Comparison of ENCODE assay signal across 23 cellular contexts in the genomic region with DNA sequence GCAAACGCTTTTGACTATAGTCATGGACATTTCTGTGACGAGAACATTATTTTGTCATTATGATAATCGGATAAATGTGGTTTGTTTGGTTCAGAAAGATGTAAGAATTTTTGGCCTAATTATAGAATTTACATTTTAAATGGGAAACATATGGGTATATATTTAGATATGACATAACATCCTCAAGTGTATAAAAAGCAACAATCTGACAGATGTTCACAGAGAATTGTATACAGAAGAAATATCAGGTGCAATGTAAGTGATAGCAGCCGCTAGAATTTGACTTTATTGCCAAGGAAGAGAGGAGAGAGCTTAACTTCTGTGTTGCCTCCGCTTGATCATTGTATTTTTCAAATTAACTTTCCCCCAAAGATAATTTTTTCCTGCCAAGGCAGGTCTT.
"Had no signal": no experiment of that assay in that cellular context is flagged by ENCODE, and none has a peak within 500 bp of the region (broad histone marks: within the 10 kb centered on the region; RNA-seq: fewer than 3 reads in every experiment).

No MANE protein-coding gene starts in this region.

- H3K4me3 Mint-ChIP-seq: activated CD8-positive, alpha-beta T cell treated with anti-CD3 and anti-CD28 coated beads, Interleukin-2, amount 10 ng/mL, durations not matched to agents 7 days and 5 days; effector memory CD8-positive, alpha-beta T cell; natural killer cell treated with Interleukin-12 subunit alpha and Interleukin-12 subunit beta and Interleukin-15 and Interleukin-18, amount 100 ng/mL, for 72 hours had no signal

- H3K27ac Mint-ChIP-seq: activated CD8-positive, alpha-beta T cell treated with anti-CD3 and anti-CD28 coated beads, Interleukin-2, amount 10 ng/mL, durations not matched to agents 7 days and 5 days; activated naive CD4-positive, alpha-beta T cell treated with anti-CD3 and anti-CD28 coated beads, Interleukin-2, amount 50 U/mL, for 72 hours; effector memory CD8-positive, alpha-beta T cell; natural killer cell treated with Interleukin-12 subunit alpha and Interleukin-12 subunit beta and Interleukin-15 and Interleukin-18, amount 100 ng/mL, for 72 hours had no signal

- H3K9me3 Mint-ChIP-seq: effector memory CD8-positive, alpha-beta T cell had no signal

- H3K36me3 ChIP-seq: colonic mucosa, esophagus muscularis mucosa, spleen, uterus, WERI-Rb-1 had no signal

- H3K4me1 ChIP-seq: colonic mucosa, parathyroid adenoma, spleen, testis, uterus had no signal

- H2AFZ ChIP-seq: parathyroid adenoma had no signal

- H3K27ac ChIP-seq: colonic mucosa, esophagus muscularis mucosa, parathyroid adenoma, spleen, testis, uterus, WERI-Rb-1 had no signal

- H3K27me3 ChIP-seq: colonic mucosa, testis, uterus had no signal

- H3K79me2 ChIP-seq: parathyroid adenoma had no signal

- H3K9ac ChIP-seq: parathyroid adenoma had no signal

- H3K36me3 Mint-ChIP-seq: activated naive CD4-positive, alpha-beta T cell treated with anti-CD3 and anti-CD28 coated beads, Interleukin-2, amount 50 U/mL, for 72 hours; natural killer cell treated with Interleukin-12 subunit alpha and Interleukin-12 subunit beta and Interleukin-15 and Interleukin-18, amount 100 ng/mL, for 72 hours had no signal

- H3K9me3 ChIP-seq: colonic mucosa, testis, uterus had no signal

- DNase-seq: activated CD4-positive, alpha-beta T cell treated with anti-CD3 and anti-CD28 coated beads for 1 hour; activated CD4-positive, alpha-beta T cell treated with anti-CD3 and anti-CD28 coated beads, Interleukin-2, amount 50 U/mL, for 1 hour; activated CD8-positive, alpha-beta T cell treated with anti-CD3 and anti-CD28 coated beads, Interleukin-2, amount 10 ng/mL, durations not matched to agents 7 days and 5 days; dorsolateral prefrontal cortex; effector memory CD8-positive, alpha-beta T cell; foreskin melanocyte; glutamatergic neuron; hypothalamus; left ventricle myocardium superior; mammary epithelial cell; midbrain; spleen; stimulated activated CD4-positive, alpha-beta T cell treated with anti-CD3 and anti-CD28 coated beads, Interleukin-4, amount 100 ng/mL, for 1 hour; stimulated activated naive CD4-positive, alpha-beta T cell; T-helper 1 cell; testis; WERI-Rb-1 had no signal

- H3K4me3 ChIP-seq: colonic mucosa, dorsolateral prefrontal cortex, esophagus muscularis mucosa, spleen, testis, uterus had no signal
